ENCODE assay signal across 13 cellular contexts in the genomic region with DNA sequence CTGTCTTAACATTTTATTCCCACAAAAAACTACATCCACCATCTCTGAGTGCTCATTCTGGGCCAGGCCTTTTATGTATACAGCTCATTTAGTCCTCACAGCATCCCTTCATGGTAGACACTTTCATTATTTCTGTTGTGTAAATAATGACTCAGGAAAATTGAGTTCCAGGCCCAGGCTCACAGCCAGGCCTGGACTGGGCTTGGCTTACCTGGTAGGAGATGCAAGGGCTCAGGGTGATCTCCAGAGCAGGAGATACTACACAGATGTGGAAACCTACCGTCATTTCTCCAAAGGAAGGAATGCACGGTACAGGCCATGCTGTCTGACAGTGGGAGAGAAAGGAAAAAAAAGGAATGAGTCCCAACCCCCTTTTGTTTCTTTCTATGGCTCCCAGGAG. TPM values are rescaled to one million over a fixed set of nuclear protein-coding genes. Genes with fewer than 3 reads are reported as not detected.
DNase-seq lines count a peak whose midpoint lies in the region; ATAC-seq and TF ChIP-seq lines count a peak whose summit lies in the region.
"Not testable (repeated sequence)": the region's sequence is repeated elsewhere in the genome, so short reads cannot be mapped to it uniquely, and the experiment has no call there.
"Had no signal": no experiment of that assay in that cellular context is flagged by ENCODE, and none has a peak within 500 bp of the region (broad histone marks: within the 10 kb centered on the region; RNA-seq: fewer than 3 reads in every experiment).

No MANE protein-coding gene starts in this region.

- H3K4me3 ChIP-seq in hepatocyte, upper lobe of right lung: not testable (repeated sequence)

- DNase-seq in DMS153 (lab: John Stamatoyannopoulos, UW) (peak; percentile 85), HT-29 (ENCODE audit: low spot score) (peak; percentile 46), NCI-H1930 (lab: John Stamatoyannopoulos, UW) (peak; percentile 31 to 81), NCI-H774 (lab: John Stamatoyannopoulos, UW) (peak; percentile 59), astrocyte of the hippocampus (ENCODE audit: low read depth, low spot score) (peak; percentile 48), hepatocyte (ENCODE audit: low spot score) (peak; percentile 34), mucosa of gallbladder (ENCODE audit: low spot score) (peak; percentile 57)
- DNase-seq in upper lobe of right lung = not testable (repeated sequence)

- intact Hi-C loops in upper lobe of right lung (cut with DNase I) = not testable (repeated sequence)

- H3K36me3 ChIP-seq in hepatocyte (replicated peaks; ENCODE audit: insufficient read depth, low read depth); upper lobe of right lung: not testable (repeated sequence)

- H3K4me2 ChIP-seq in hepatocyte = not testable (repeated sequence)

- H3K79me2 ChIP-seq in hepatocyte = not testable (repeated sequence)

- TF ChIP-seq CTCF in hepatocyte (IDR thresholded peaks at IDR 0.05; ENCODE audit: poor library complexity); upper lobe of right lung (IDR thresholded peaks at IDR 0.05): not testable (repeated sequence)

- not testable (repeated sequence) for H3K27me3 ChIP-seq in hepatocyte, upper lobe of right lung

- ATAC-seq in upper lobe of right lung = peak; percentile 74

- peak overlapping the region; percentile 43 for H3K27ac ChIP-seq in hepatocyte
- H3K27ac ChIP-seq in upper lobe of right lung = not testable (repeated sequence)

- not testable (repeated sequence) for H2AFZ ChIP-seq in hepatocyte

- H3K9me3 ChIP-seq in hepatocyte (ENCODE audit: low read depth); upper lobe of right lung: not testable (repeated sequence)

- H3K4me1 ChIP-seq in hepatocyte (ENCODE audit: insufficient read depth); upper lobe of right lung: not testable (repeated sequence)

- 66% methylated on average over 2 of the region's 2 CpGs for WGBS in hepatocyte (ENCODE audit: low lambda C conversion rate, missing lambda C conversion rate)

- not testable (repeated sequence) for H4K20me1 ChIP-seq in hepatocyte (ENCODE audit: insufficient read depth, poor library complexity, severe bottlenecking)

- H3K9me2 ChIP-seq in hepatocyte (replicated peaks; ENCODE audit: insufficient read depth) = not testable (repeated sequence)

RNA-seq across cellular contexts. Expression of a gene that starts 9.8 kb away (rescaled TPM):
- total RNA-seq in HT-29 (2014; rRNA removed; shearing (Covaris generic)) = 13.5 and 14.1 TPM in 2 replicates
- 41.2 and 41.4 TPM in 2 replicates for total RNA-seq in hepatocyte
- 36.3 and 39.8 TPM in 2 replicates for polyA plus RNA-seq in hepatocyte
- total RNA-seq in mucosa of gallbladder = 42.8 TPM
- total RNA-seq in upper lobe of right lung = 36.7 TPM

RNA-seq across cellular contexts. Expression of a gene that starts 11.8 kb away (rescaled TPM):
- 106 and 123 TPM in 2 replicates for total RNA-seq in HT-29 (2014; rRNA removed; shearing (Covaris generic))
- 3.5 TPM in 1 of 2 replicates, not detected in the other for total RNA-seq in hepatocyte
- 1.5 and 1.6 TPM in 2 replicates for polyA plus RNA-seq in hepatocyte
- total RNA-seq in mucosa of gallbladder = 61.2 TPM
- total RNA-seq in upper lobe of right lung = not detected
- total RNA-seq: activated CD4-positive, alpha-beta memory T cell treated with anti-CD3 and anti-CD28 coated beads, Interleukin-2, amount 10 ng/mL, durations not matched to agents 7 days and 5 days; activated naive CD8-positive, alpha-beta T cell treated with anti-CD3 and anti-CD28 coated beads, Interleukin-2, amount 10 ng/mL, durations not matched to agents 7 days and 5 days; mesothelial cell of epicardium; Right ventricle myocardium superior; urinary bladder had no signal

Comparison
In these comparisons a context has a peak if more than half of its experiments do, and no peak if none do; other contexts are left out.
1. RNA of a gene that starts 11.8 kb away (total RNA-seq): 106 to 123 TPM in HT-29 and 61.2 TPM in mucosa of gallbladder (single experiment); 3.5 TPM in hepatocyte and not detected in upper lobe of right lung (single experiment); every median in the first group is over 10 times any median in the second.